ENCODE assay signal across 2 cellular contexts in the genomic region with DNA sequence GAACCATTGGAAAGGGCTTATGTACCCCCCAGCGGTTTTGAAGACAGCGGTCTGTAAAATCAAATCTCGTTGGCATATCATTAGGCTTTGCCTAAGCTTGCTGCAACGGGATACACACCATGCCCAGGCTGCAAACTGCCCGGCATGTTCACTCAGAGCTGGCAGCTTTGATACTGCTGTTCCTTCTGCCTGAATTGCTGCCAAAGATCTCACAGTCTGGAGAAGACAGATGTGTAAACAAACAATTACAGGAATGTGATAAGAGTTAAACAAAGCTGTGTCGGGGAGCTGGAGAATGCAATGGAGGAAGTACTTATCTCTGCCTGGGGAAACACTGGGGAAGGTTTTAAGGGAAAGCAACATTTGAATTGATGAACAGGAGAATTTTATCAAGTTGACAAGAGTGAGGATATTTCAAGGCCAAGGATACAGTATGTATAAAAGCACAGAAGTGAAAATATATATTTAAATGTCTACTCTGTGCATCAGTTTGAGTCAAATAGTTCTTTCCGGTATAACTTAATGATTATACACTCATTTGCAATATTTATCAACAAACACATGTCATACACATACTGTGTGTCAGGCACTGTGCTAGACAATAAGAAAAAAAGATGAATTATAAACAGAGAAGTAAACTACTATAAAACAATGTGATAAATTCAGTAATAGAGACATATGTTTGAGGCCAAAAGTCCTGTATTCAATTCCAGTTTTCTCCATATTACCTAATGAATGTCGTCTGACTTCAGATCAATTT.
TF ChIP-seq lines count a peak whose summit lies in the region.

No MANE protein-coding gene starts in this region.

TF ChIP-seq in SK-N-SH, 30 proteins besides CTCF, POLR2A, EP300 and RAD21:
- TF ChIP-seq RCOR1 (IDR thresholded peaks at IDR 0.05; ENCODE audit: low read length) = peak; percentile 45; the same call in 1 of the 2 replicates
- no peak for TF ChIP-seq TAF1 (IDR thresholded peaks at IDR 0.05; ENCODE audit: borderline replicate concordance, low read depth, low read length)

TF ChIP-seq in SK-N-SH treated with all-trans-retinoic acid at 6 μM for 48 hours, 23 proteins besides CTCF, POLR2A, EP300 and RAD21:
- TF ChIP-seq, protein P1, sequence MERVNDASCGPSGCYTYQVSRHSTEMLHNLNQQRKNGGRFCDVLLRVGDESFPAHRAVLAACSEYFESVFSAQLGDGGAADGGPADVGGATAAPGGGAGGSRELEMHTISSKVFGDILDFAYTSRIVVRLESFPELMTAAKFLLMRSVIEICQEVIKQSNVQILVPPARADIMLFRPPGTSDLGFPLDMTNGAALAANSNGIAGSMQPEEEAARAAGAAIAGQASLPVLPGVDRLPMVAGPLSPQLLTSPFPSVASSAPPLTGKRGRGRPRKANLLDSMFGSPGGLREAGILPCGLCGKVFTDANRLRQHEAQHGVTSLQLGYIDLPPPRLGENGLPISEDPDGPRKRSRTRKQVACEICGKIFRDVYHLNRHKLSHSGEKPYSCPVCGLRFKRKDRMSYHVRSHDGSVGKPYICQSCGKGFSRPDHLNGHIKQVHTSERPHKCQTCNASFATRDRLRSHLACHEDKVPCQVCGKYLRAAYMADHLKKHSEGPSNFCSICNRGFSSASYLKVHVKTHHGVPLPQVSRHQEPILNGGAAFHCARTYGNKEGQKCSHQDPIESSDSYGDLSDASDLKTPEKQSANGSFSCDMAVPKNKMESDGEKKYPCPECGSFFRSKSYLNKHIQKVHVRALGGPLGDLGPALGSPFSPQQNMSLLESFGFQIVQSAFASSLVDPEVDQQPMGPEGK (CRISPR knock-in tag; IDR thresholded peaks at IDR 0.05; ENCODE audit: borderline replicate concordance) = no peak
